ENCODE assay signal across 1 cellular context in the genomic region with DNA sequence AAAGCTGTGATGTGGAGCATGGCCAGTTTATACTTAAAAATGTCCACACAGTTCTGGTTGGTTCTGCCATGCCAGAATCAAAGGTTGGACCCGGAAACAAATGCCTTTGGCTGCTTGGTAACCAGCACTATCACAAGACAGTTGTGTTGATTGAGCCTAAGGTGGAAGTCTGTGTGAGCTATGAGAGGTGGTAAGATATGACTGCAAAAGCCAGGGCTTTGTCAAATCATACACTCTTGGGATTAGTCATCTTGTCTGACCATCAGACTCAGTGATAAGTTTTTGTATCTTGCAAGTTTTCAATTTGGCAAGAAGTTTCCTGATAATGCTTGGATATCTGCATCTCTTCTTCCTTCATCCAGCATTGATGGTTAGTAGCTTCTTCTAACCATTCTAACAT.
TF ChIP-seq lines count a peak whose summit lies in the region.

No MANE protein-coding gene starts in this region.

TF ChIP-seq in WTC11, 78 proteins besides CTCF, POLR2A, EP300 and RAD21 (continued from another document):
- TF ChIP-seq, protein P1, sequence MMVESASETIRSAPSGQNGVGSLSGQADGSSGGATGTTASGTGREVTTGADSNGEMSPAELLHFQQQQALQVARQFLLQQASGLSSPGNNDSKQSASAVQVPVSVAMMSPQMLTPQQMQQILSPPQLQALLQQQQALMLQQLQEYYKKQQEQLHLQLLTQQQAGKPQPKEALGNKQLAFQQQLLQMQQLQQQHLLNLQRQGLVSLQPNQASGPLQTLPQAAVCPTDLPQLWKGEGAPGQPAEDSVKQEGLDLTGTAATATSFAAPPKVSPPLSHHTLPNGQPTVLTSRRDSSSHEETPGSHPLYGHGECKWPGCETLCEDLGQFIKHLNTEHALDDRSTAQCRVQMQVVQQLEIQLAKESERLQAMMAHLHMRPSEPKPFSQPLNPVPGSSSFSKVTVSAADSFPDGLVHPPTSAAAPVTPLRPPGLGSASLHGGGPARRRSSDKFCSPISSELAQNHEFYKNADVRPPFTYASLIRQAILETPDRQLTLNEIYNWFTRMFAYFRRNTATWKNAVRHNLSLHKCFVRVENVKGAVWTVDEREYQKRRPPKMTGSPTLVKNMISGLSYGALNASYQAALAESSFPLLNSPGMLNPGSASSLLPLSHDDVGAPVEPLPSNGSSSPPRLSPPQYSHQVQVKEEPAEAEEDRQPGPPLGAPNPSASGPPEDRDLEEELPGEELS (CRISPR knock-in tag; IDR thresholded peaks at IDR 0.05) = no peak
- TF ChIP-seq NR1H2 (CRISPR knock-in tag; IDR thresholded peaks at IDR 0.05) (no peak), IRF2 (CRISPR knock-in tag; IDR thresholded peaks at IDR 0.05; ENCODE audit: borderline replicate concordance, low read depth) (no peak)
